Comparison of ENCODE assay signal across 8 cellular contexts in genomic region chr20:34872604-34873224, GRCh38. TPM values are rescaled to one million over a fixed set of nuclear protein-coding genes. Genes with fewer than 3 reads are reported as not detected.
DNase-seq lines count a peak whose midpoint lies in the region; ATAC-seq and TF ChIP-seq lines count a peak whose summit lies in the region.

Gene GGT7 (minus strand): TSS chr20:34872856. CDS start chr20:34872815, 41 bp downstream.

- H3K36me3 Mint-ChIP-seq in nephron (ENCODE audit: low read depth) = no peaks in the 10 kb centered on the region

- CTCF ChIA-PET in AG04449 (lab: Yijun Ruan, JAX) (interaction anchor here (0.6 to 10.5 kb wide), 32 partner anchors 8 to 227 kb away, joined by 3 to 245 read pairs (median 6); partner anchors contain the start of genes GSS and MYH7B), RWPE1 (lab: Yijun Ruan, JAX) (interaction anchor here (0.6 to 5.0 kb wide), 18 partner anchors 10 to 582 kb away, joined by 3 to 57 read pairs (median 4); partner anchors contain the start of genes GSS and MYH7B)

- peaks cover 7% of the 10 kb centered on the region for H3K27me3 Mint-ChIP-seq in nephron (ENCODE audit: low read depth)

- no peaks in the 10 kb centered on the region for H3K79me2 ChIP-seq in Karpas-422 (ENCODE audit: low read length)

- POLR2A ChIA-PET in AG04449 (lab: Yijun Ruan, JAX) = no interaction called here
- POLR2A ChIA-PET in RWPE1 (lab: Yijun Ruan, JAX; ENCODE audit: low non-redundant PET) = no interaction called here

- peaks cover 48% of the 10 kb centered on the region for H3K4me1 Mint-ChIP-seq in nephron

- no peaks in the 10 kb centered on the region for H3K9me2 ChIP-seq in Karpas-422 (replicated peaks; ENCODE audit: insufficient read depth, low read length)

- H3K27ac ChIP-seq in Karpas-422 (ENCODE audit: low read length) (no peak within 1 kb of the TSS), RWPE1 (peak within 1 kb of the TSS; percentile 31)

- H3K4me3 ChIP-seq in AG04449 (ENCODE audit: low read depth, low read length) = peak within 1 kb of the TSS; percentile 77
- no peak within 1 kb of the TSS for H3K4me3 ChIP-seq in Karpas-422 (ENCODE audit: low read length)

- H3K36me3 ChIP-seq in Karpas-422 (ENCODE audit: insufficient read depth, low read length) = no peaks in the 10 kb centered on the region

- H3K4me1 ChIP-seq in Karpas-422 (ENCODE audit: low read length) = peaks cover 11% of the 10 kb centered on the region

- no peak within 1 kb of the TSS for H3K4me2 ChIP-seq in Karpas-422 (ENCODE audit: low read depth, low read length, poor library complexity, severe bottlenecking)

- ATAC-seq in GM19035 (IDR thresholded peaks at IDR 0.05; ENCODE audit: unreplicated experiment) = peak; percentile 51

- H3K9ac ChIP-seq in Karpas-422 (ENCODE audit: low read length) = no peak within 1 kb of the TSS

- TF ChIP-seq CTCF in AG04449 (IDR thresholded peaks at IDR 0.05; ENCODE audit: insufficient read depth, low read length, missing control alignments) = peak; percentile 80
- TF ChIP-seq CTCF in RWPE1 (conservative IDR thresholded peaks at IDR 0.05; ENCODE audit: low read depth) = peak; percentile 96
- peak; percentile 51 to 71 (median 57) for TF ChIP-seq CTCF in nephron (IDR thresholded peaks at IDR 0.05; ENCODE audit: unreplicated experiment in 3 of 3)

- no peaks in the 10 kb centered on the region for H3K27me3 ChIP-seq in Karpas-422 (ENCODE audit: low read length)

- no peaks in the 10 kb centered on the region for H3K9me3 Mint-ChIP-seq in nephron

- DNase-seq in AG04449 (ENCODE audit: low read depth, low spot score) (no peak), Karpas-422 (peak; percentile 73), RWPE1 (ENCODE audit: low spot score) (peak; percentile 82), fibroblast of the conjunctiva (ENCODE audit: low read depth) (peak; percentile 42)
- DNase-seq in activated effector memory CD4-positive, alpha-beta T cell treated with Interleukin-2 at 50 U/mL for 16 hours = peak; percentile 85
- DNase-seq in stimulated activated naive CD4-positive, alpha-beta T cell treated with Interleukin-2 at 50 U/mL for 16 hours (lab: John Stamatoyannopoulos, UW) = peak; percentile 85

- no peaks in the 10 kb centered on the region for H4K20me1 ChIP-seq in Karpas-422 (ENCODE audit: insufficient read depth, low read depth, low read length)

- H2AFZ ChIP-seq in Karpas-422 (ENCODE audit: low read length) = no peak within 1 kb of the TSS

- H3K4me3 Mint-ChIP-seq in nephron = peak within 1 kb of the TSS; percentile 90 to 94 (median 92)

- H3K27ac Mint-ChIP-seq in nephron = peak within 1 kb of the TSS in 2 of 3 experiments; percentile 14 to 22

- H3K9me3 ChIP-seq in Karpas-422 (ENCODE audit: low read length) = no peaks in the 10 kb centered on the region

RNA-seq across cellular contexts. Expression of gene GGT7, which starts in this region (rescaled TPM):
- total RNA-seq in Karpas-422 (2014; rRNA removed; shearing (Covaris generic); ENCODE audit: low replicate concordance) = not detected in 2 replicates

Comparison
In these comparisons a context has a peak if more than half of its experiments do, and no peak if none do; other contexts are left out.
1. Peak in DNase-seq in Karpas-422; RNA of the gene not detected or under 1 TPM.